1 cellular context compared by ENCODE assay signal in genomic region chr20:58374027-58374850, GRCh38.
TF ChIP-seq lines count a peak whose summit lies in the region.

No MANE protein-coding gene starts in this region.

TF ChIP-seq in HepG2, 621 proteins besides CTCF, POLR2A, EP300 and RAD21 (continued from another document and continues in another):
- TF ChIP-seq ZBTB2 (CRISPR knock-in tag; IDR thresholded peaks at IDR 0.05; ENCODE audit: low read depth) (0 out of 2 replicates have a peak, but pooled peaks have one; percentile 3), MTF1 (CRISPR knock-in tag; IDR thresholded peaks at IDR 0.05) (no peak), KMT2B (CRISPR knock-in tag; IDR thresholded peaks at IDR 0.05) (peak; percentile 53; the same call in 1 of the 2 replicates), MTA1 (CRISPR knock-in tag; IDR thresholded peaks at IDR 0.05; ENCODE audit: borderline replicate concordance) (no peak; the same call in 1 of the 2 replicates), MAFF (IDR thresholded peaks at IDR 0.05; ENCODE audit: low read depth, low read length) (0 out of 2 replicates have a peak, but pooled peaks have one; percentile 10), TAF15 (IDR thresholded peaks at IDR 0.05; ENCODE audit: low read depth, low read length, poor library complexity, severe bottlenecking) (no peak), GPN1 (CRISPR knock-in tag; IDR thresholded peaks at IDR 0.05; ENCODE audit: borderline replicate concordance) (no peak), MXD1 (CRISPR knock-in tag; IDR thresholded peaks at IDR 0.05) (0 out of 2 replicates have a peak, but pooled peaks have one; percentile 24), YY1 (IDR thresholded peaks at IDR 0.05; ENCODE audit: insufficient read depth, insufficient replicate concordance, low read depth, low read length) (no peak), CREB1 (IDR thresholded peaks at IDR 0.05) (peak; percentile 60; the same call in 1 of the 2 replicates), CREB1 (CRISPR knock-in tag; IDR thresholded peaks at IDR 0.05) (no peak), SP5 (CRISPR knock-in tag; IDR thresholded peaks at IDR 0.05; ENCODE audit: borderline replicate concordance, low read depth) (no peak), CEBPZ (IDR thresholded peaks at IDR 0.05; ENCODE audit: low read length) (no peak), ZBTB21 (CRISPR knock-in tag; IDR thresholded peaks at IDR 0.05) (peak; percentile 92), PAX8 (CRISPR knock-in tag; IDR thresholded peaks at IDR 0.05; ENCODE audit: borderline replicate concordance) (no peak), ZNF687 (CRISPR knock-in tag; IDR thresholded peaks at IDR 0.05) (peak; percentile 66), KDM2A (CRISPR knock-in tag; IDR thresholded peaks at IDR 0.05; ENCODE audit: borderline replicate concordance, low read depth) (no peak; the same call in 1 of the 2 replicates), NFAT5 (CRISPR knock-in tag; IDR thresholded peaks at IDR 0.05) (0 out of 2 replicates have a peak, but pooled peaks have one; percentile 41), CEBPB (IDR thresholded peaks at IDR 0.05; ENCODE audit: borderline replicate concordance, low read depth, low read length) (peak; percentile 88), HCFC1 (IDR thresholded peaks at IDR 0.05; ENCODE audit: low read depth, low read length) (no peak), HMGXB4 (CRISPR knock-in tag; IDR thresholded peaks at IDR 0.05; ENCODE audit: borderline replicate concordance in 1 of 2, low read depth in 1 of 2) (no peak), ZFP41 (CRISPR knock-in tag; IDR thresholded peaks at IDR 0.05; ENCODE audit: borderline replicate concordance) (no peak), HNF4A (CRISPR knock-in tag; IDR thresholded peaks at IDR 0.05) (peak; percentile 43; the same call in 1 of the 2 replicates), WIZ (CRISPR knock-in tag; IDR thresholded peaks at IDR 0.05) (peak; percentile 64; the same call in 1 of the 2 replicates), E2F5 (CRISPR knock-in tag; conservative IDR thresholded peaks at IDR 0.05) (no peak), NBN (conservative IDR thresholded peaks at IDR 0.05) (no peak), THRA (CRISPR knock-in tag; IDR thresholded peaks at IDR 0.05; ENCODE audit: borderline replicate concordance) (peak; percentile 90), ZNF33B (CRISPR knock-in tag; IDR thresholded peaks at IDR 0.05) (peak; percentile 49; the same call in 1 of the 2 replicates)
